ENCODE assay signal across 31 cellular contexts in genomic region chr19:33167438-33167837, GRCh38. TPM values are rescaled to one million over a fixed set of nuclear protein-coding genes. Genes with fewer than 3 reads are reported as not detected.
"Had no signal": no experiment of that assay in that cellular context is flagged by ENCODE, and none has a peak within 500 bp of the region (broad histone marks: within the 10 kb centered on the region; RNA-seq: fewer than 3 reads in every experiment).

No MANE protein-coding gene starts in this region.

- DNase-seq: stimulated activated CD4-positive, alpha-beta T cell treated with anti-CD3 and anti-CD28 coated beads, Interleukin-2, amount 100 ng/mL, for 48 hours; stimulated activated CD4-positive, alpha-beta T cell treated with anti-CD3 and anti-CD28 coated beads, Interleukin-4, amount 100 ng/mL, for 1 hour; stimulated activated CD4-positive, alpha-beta T cell treated with anti-CD3 and anti-CD28 coated beads, Interleukin-4, amount 100 ng/mL, for 24 hours; stimulated activated CD4-positive, alpha-beta T cell treated with anti-CD3 and anti-CD28 coated beads, Interleukin-4, amount 100 ng/mL, for 4 hours; stimulated activated CD8-positive, alpha-beta memory T cell treated with anti-CD3 and anti-CD28 coated beads, Interleukin-4, amount 100 ng/mL, for 48 hours; stimulated activated naive B cell treated with anti-CD40 and anti-IgM and Interleukin-4, amounts not matched to agents 10 μg/mL and 1 μg/mL and 100 μg/mL, for 72 hours; stimulated activated naive CD4-positive, alpha-beta T cell; stimulated activated naive CD4-positive, alpha-beta T cell treated with Interleukin-2 at 50 U/mL for 16 hours; stimulated activated naive CD8-positive, alpha-beta T cell treated with anti-CD3 and anti-CD28 coated beads, Interleukin-15, amount 100 ng/mL, for 72 hours; stimulated activated naive CD8-positive, alpha-beta T cell treated with anti-CD3 and anti-CD28 coated beads, Interleukin-15, Interleukin-2, amounts not matched to agents 100 U/mL and 50 U/mL, for 24 hours; stomach; substantia nigra; testis; thyroid gland; tibial artery; transverse colon; trophoblast cell; upper lobe of left lung; upper lobe of right lung; uterus had no signal

- H3K4me3 ChIP-seq: stomach, suprapubic skin, testis, thoracic aorta, thyroid gland, tibial artery, tibial nerve, transverse colon, upper lobe of left lung, upper lobe of right lung, uterus, vagina had no signal

- H3K9me3 ChIP-seq: suprapubic skin, testis, thoracic aorta, thyroid gland, tibial artery, transverse colon, upper lobe of left lung, upper lobe of right lung, uterus, vagina had no signal

- H3K27ac ChIP-seq: stomach, suprapubic skin, testis, thoracic aorta, thyroid gland, tibial artery, tibial nerve, transverse colon, upper lobe of left lung, upper lobe of right lung, uterus, vagina had no signal

- FAIRE-seq: urothelium cell line had no signal

- H3K27me3 ChIP-seq: stomach, suprapubic skin, testis, thyroid gland, tibial artery, tibial nerve, transverse colon, upper lobe of left lung, upper lobe of right lung, uterus, vagina had no signal

- H3K36me3 ChIP-seq: stomach, suprapubic skin, thoracic aorta, thyroid gland, tibial artery, tibial nerve, transverse colon, upper lobe of left lung, upper lobe of right lung, uterus, vagina had no signal

- H3K4me1 ChIP-seq: stomach, suprapubic skin, thyroid gland, tibial artery, tibial nerve, upper lobe of left lung, upper lobe of right lung, uterus, vagina had no signal

- ATAC-seq: stimulated activated effector memory CD8-positive, alpha-beta T cell treated with anti-CD3 and anti-CD28 coated beads, Interleukin-12 subunit alpha, Interleukin-12 subunit beta, amount 100 ng/mL, for 72 hours; stimulated activated memory B cell treated with anti-CD40 and anti-IgM and Interleukin-4, amounts not matched to agents 10 μg/mL and 1 μg/mL and 100 μg/mL, for 72 hours; stimulated activated naive B cell treated with anti-CD40 and anti-IgM and Interleukin-4, amounts not matched to agents 10 μg/mL and 1 μg/mL and 100 μg/mL, for 72 hours; stimulated activated naive CD8-positive, alpha-beta T cell treated with anti-CD3 and anti-CD28 coated beads, Interleukin-15, amount 100 ng/mL, for 72 hours; stimulated activated naive CD8-positive, alpha-beta T cell treated with anti-CD3 and anti-CD28 coated beads, Interleukin-15, Interleukin-2, amounts not matched to agents 100 U/mL and 50 U/mL, for 24 hours; upper lobe of right lung had no signal

RNA-seq across cellular contexts. Expression of gene WDR88, which starts 35.5 kb away (rescaled TPM):
- total RNA-seq: stomach, subcutaneous adipose tissue, suprapubic skin, temporal lobe, thoracic aorta, thyroid gland, tibial nerve, transverse colon, upper lobe of right lung, ureter, urinary bladder, uterus, vagina had no signal
- polyA plus RNA-seq: stomach, urinary bladder had no signal

RNA-seq across cellular contexts. Expression of gene SLC7A10, which starts 58.2 kb away (rescaled TPM):
- total RNA-seq: thoracic aorta, ureter, uterus had no signal
- polyA plus RNA-seq: stomach had no signal
